ENCODE assay signal across 1 cellular context in genomic region chr6:144066745-144067484, GRCh38.
TF ChIP-seq lines count a peak whose summit lies in the region.

No MANE protein-coding gene starts in this region.

TF ChIP-seq in GM12878, 131 proteins besides CTCF, POLR2A, EP300 and RAD21 (continued from another document and continues in another):
- TF ChIP-seq SUPT20H (IDR thresholded peaks at IDR 0.05; ENCODE audit: borderline replicate concordance, control insufficient read depth, low read depth, low read length) (no peak), RUNX3 (IDR thresholded peaks at IDR 0.05; ENCODE audit: low read length) (peak; percentile 20; the same call in 1 of the 2 replicates), ZBTB40 (IDR thresholded peaks at IDR 0.05; ENCODE audit: borderline replicate concordance) (no peak), ETV6 (conservative IDR thresholded peaks at IDR 0.05 in 1 of 2, IDR thresholded peaks at IDR 0.05 in 1 of 2; ENCODE audit: borderline replicate concordance in 1 of 2, low read depth in 1 of 2) (peak in 1 of 2 experiments; percentile 39; a peak in 1 of 4 replicates), SUZ12 (IDR thresholded peaks at IDR 0.05; ENCODE audit: unreplicated experiment) (no peak), SMARCA5 (IDR thresholded peaks at IDR 0.05) (0 out of 2 replicates have a peak, but pooled peaks have one; percentile 48), ZBTB33 (IDR thresholded peaks at IDR 0.05) (no peak), MEF2B (IDR thresholded peaks at IDR 0.05; ENCODE audit: partially characterized antibody, poor library complexity, severe bottlenecking) (no peak), POLR2AphosphoS5 (IDR thresholded peaks at IDR 0.05; ENCODE audit: low read length) (peak; percentile 56), E4F1 (IDR thresholded peaks at IDR 0.05; ENCODE audit: borderline replicate concordance, partially characterized antibody) (no peak), IRF4 (IDR thresholded peaks at IDR 0.05; ENCODE audit: low read depth, low read length) (peak; percentile 69; the same call in 1 of the 2 replicates), NR2F1 (conservative IDR thresholded peaks at IDR 0.05) (no peak), PRDM15 (CRISPR knock-in tag; IDR thresholded peaks at IDR 0.05) (no peak), PAX5 (IDR thresholded peaks at IDR 0.05; ENCODE audit: borderline replicate concordance, low read depth, low read length) (no peak), EGR1 (IDR thresholded peaks at IDR 0.05; ENCODE audit: borderline replicate concordance in 1 of 2, low read depth in 2 of 2, low read length in 2 of 2) (no peak), TCF7 (IDR thresholded peaks at IDR 0.05; ENCODE audit: borderline replicate concordance) (no peak), TCF12 (IDR thresholded peaks at IDR 0.05; ENCODE audit: low read depth, low read length) (no peak), CBFB (IDR thresholded peaks at IDR 0.05; ENCODE audit: low read depth) (no peak), NBN (IDR thresholded peaks at IDR 0.05) (peak; percentile 89), DPF2 (IDR thresholded peaks at IDR 0.05) (peak; percentile 67), IKZF2 (IDR thresholded peaks at IDR 0.05) (peak; percentile 78 to 85), ZNF24 (IDR thresholded peaks at IDR 0.05) (no peak), BMI1 (IDR thresholded peaks at IDR 0.05; ENCODE audit: borderline replicate concordance) (no peak), RCOR1 (conservative IDR thresholded peaks at IDR 0.05; ENCODE audit: low read depth, low read length) (no peak), SIN3A (IDR thresholded peaks at IDR 0.05; ENCODE audit: low read depth, low read length) (no peak), PML (IDR thresholded peaks at IDR 0.05; ENCODE audit: low read length) (peak; percentile 29; the same call in 1 of the 2 replicates), ZNF384 (IDR thresholded peaks at IDR 0.05; ENCODE audit: borderline replicate concordance, low read depth, low read length) (peak; percentile 69; the same call in 1 of the 2 replicates), NFIC (IDR thresholded peaks at IDR 0.05; ENCODE audit: low read depth, low read length) (peak; percentile 65), RAD51 (IDR thresholded peaks at IDR 0.05) (no peak), ATF7 (IDR thresholded peaks at IDR 0.05; ENCODE audit: low read depth) (peak; percentile 55; the same call in 1 of the 2 replicates), NR2C2 (IDR thresholded peaks at IDR 0.05; ENCODE audit: borderline replicate concordance, control insufficient read depth, insufficient read length, low read depth) (no peak), SIX5 (IDR thresholded peaks at IDR 0.05; ENCODE audit: low read depth, low read length, severe bottlenecking) (no peak), MEF2A (IDR thresholded peaks at IDR 0.05; ENCODE audit: insufficient read depth, low read depth, low read length) (0 out of 2 replicates have a peak, but pooled peaks have one; percentile 17), SPI1 (IDR thresholded peaks at IDR 0.05; ENCODE audit: borderline replicate concordance, insufficient read depth, low read depth, low read length) (peak; percentile 28; the same call in 1 of the 2 replicates), JUNB (IDR thresholded peaks at IDR 0.05) (peak; percentile 80), MAX (IDR thresholded peaks at IDR 0.05; ENCODE audit: low read depth, low read length) (no peak), PKNOX1 (IDR thresholded peaks at IDR 0.05) (peak; percentile 8; the same call in 1 of the 2 replicates), EED (IDR thresholded peaks at IDR 0.05; ENCODE audit: low read depth) (peak; percentile 84), POU2F2 (IDR thresholded peaks at IDR 0.05; ENCODE audit: borderline replicate concordance, low read depth, low read length) (0 out of 3 replicates have a peak, but pooled peaks have one; percentile 33), ZBED1 (IDR thresholded peaks at IDR 0.05; ENCODE audit: borderline replicate concordance) (no peak)
- TF ChIP-seq, protein P1, sequence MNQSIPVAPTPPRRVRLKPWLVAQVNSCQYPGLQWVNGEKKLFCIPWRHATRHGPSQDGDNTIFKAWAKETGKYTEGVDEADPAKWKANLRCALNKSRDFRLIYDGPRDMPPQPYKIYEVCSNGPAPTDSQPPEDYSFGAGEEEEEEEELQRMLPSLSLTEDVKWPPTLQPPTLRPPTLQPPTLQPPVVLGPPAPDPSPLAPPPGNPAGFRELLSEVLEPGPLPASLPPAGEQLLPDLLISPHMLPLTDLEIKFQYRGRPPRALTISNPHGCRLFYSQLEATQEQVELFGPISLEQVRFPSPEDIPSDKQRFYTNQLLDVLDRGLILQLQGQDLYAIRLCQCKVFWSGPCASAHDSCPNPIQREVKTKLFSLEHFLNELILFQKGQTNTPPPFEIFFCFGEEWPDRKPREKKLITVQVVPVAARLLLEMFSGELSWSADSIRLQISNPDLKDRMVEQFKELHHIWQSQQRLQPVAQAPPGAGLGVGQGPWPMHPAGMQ (IDR thresholded peaks at IDR 0.05; ENCODE audit: borderline replicate concordance): no peak
- TF ChIP-seq, protein P2, sequence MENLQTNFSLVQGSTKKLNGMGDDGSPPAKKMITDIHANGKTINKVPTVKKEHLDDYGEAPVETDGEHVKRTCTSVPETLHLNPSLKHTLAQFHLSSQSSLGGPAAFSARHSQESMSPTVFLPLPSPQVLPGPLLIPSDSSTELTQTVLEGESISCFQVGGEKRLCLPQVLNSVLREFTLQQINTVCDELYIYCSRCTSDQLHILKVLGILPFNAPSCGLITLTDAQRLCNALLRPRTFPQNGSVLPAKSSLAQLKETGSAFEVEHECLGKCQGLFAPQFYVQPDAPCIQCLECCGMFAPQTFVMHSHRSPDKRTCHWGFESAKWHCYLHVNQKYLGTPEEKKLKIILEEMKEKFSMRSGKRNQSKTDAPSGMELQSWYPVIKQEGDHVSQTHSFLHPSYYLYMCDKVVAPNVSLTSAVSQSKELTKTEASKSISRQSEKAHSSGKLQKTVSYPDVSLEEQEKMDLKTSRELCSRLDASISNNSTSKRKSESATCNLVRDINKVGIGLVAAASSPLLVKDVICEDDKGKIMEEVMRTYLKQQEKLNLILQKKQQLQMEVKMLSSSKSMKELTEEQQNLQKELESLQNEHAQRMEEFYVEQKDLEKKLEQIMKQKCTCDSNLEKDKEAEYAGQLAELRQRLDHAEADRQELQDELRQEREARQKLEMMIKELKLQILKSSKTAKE (IDR thresholded peaks at IDR 0.05; ENCODE audit: low read depth, poor library complexity, severe bottlenecking): peak; percentile 42
- TF ChIP-seq, protein P3, sequence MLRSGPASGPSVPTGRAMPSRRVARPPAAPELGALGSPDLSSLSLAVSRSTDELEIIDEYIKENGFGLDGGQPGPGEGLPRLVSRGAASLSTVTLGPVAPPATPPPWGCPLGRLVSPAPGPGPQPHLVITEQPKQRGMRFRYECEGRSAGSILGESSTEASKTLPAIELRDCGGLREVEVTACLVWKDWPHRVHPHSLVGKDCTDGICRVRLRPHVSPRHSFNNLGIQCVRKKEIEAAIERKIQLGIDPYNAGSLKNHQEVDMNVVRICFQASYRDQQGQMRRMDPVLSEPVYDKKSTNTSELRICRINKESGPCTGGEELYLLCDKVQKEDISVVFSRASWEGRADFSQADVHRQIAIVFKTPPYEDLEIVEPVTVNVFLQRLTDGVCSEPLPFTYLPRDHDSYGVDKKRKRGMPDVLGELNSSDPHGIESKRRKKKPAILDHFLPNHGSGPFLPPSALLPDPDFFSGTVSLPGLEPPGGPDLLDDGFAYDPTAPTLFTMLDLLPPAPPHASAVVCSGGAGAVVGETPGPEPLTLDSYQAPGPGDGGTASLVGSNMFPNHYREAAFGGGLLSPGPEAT (IDR thresholded peaks at IDR 0.05; ENCODE audit: low read depth): peak; percentile 82
